Comparison of ENCODE assay signal across 1 cellular context in genomic region chr1:241551759-241552638, GRCh38.
TF ChIP-seq lines count a peak whose summit lies in the region.

No MANE protein-coding gene starts in this region.

TF ChIP-seq in K562, 482 proteins besides CTCF, POLR2A, EP300 and RAD21 (continued from another document and continues in another):
- TF ChIP-seq ZNF280B (CRISPR knock-in tag; IDR thresholded peaks at IDR 0.05), result no peak
- TF ChIP-seq ZNF184 (CRISPR knock-in tag; IDR thresholded peaks at IDR 0.05), result no peak
- peak in 1 of 2 experiments; percentile 75; a peak in 1 of 4 replicates for TF ChIP-seq ARNT (IDR thresholded peaks at IDR 0.05)
- TF ChIP-seq NR3C1 (CRISPR knock-in tag; IDR thresholded peaks at IDR 0.05), result no peak
- no peak for TF ChIP-seq TGIF2 (CRISPR knock-in tag; IDR thresholded peaks at IDR 0.05)
- TF ChIP-seq ZNF830 (CRISPR knock-in tag; IDR thresholded peaks at IDR 0.05), result no peak
- TF ChIP-seq GABPB1 (CRISPR knock-in tag; IDR thresholded peaks at IDR 0.05), result no peak
- no peak; the same call in 1 of the 2 replicates for TF ChIP-seq GATAD2B (IDR thresholded peaks at IDR 0.05; ENCODE audit: borderline replicate concordance)
- no peak for TF ChIP-seq PRPF4 (IDR thresholded peaks at IDR 0.05; ENCODE audit: insufficient read depth, low read depth, low read length, poor library complexity, severe bottlenecking)
- peak; percentile 58 for TF ChIP-seq VEZF1 (CRISPR knock-in tag; IDR thresholded peaks at IDR 0.05)
- no peak for TF ChIP-seq ZNF655 (CRISPR knock-in tag; IDR thresholded peaks at IDR 0.05)
- no peak for TF ChIP-seq FIP1L1 (IDR thresholded peaks at IDR 0.05; ENCODE audit: low read depth, low read length, poor library complexity, severe bottlenecking)
- TF ChIP-seq ZNF778 (CRISPR knock-in tag; IDR thresholded peaks at IDR 0.05), result no peak
- TF ChIP-seq ZNF24 (IDR thresholded peaks at IDR 0.05), result peak; percentile 78
- no peak for TF ChIP-seq TCF7L2 (IDR thresholded peaks at IDR 0.05; ENCODE audit: low read depth, low read length)
- no peak for TF ChIP-seq ZNF518B (CRISPR knock-in tag; IDR thresholded peaks at IDR 0.05)
- TF ChIP-seq POU5F1 (IDR thresholded peaks at IDR 0.05; ENCODE audit: borderline replicate concordance, low read depth, low read length, partially characterized antibody), result no peak
- TF ChIP-seq ZNF785 (CRISPR knock-in tag; IDR thresholded peaks at IDR 0.05), result no peak
- 0 out of 2 replicates have a peak, but pooled peaks have one; percentile 17 for TF ChIP-seq DEAF1 (CRISPR knock-in tag; IDR thresholded peaks at IDR 0.05)
- TF ChIP-seq MAFG (tag; conservative IDR thresholded peaks at IDR 0.05), result peak; percentile 48; the same call in 1 of the 2 replicates
- TF ChIP-seq BCL6 (CRISPR knock-in tag; IDR thresholded peaks at IDR 0.05), result no peak
- no peak for TF ChIP-seq ZNF740 (CRISPR knock-in tag; IDR thresholded peaks at IDR 0.05)
- TF ChIP-seq ZNF740 (tag; IDR thresholded peaks at IDR 0.05), result no peak
- TF ChIP-seq ESRRA (IDR thresholded peaks at IDR 0.05; ENCODE audit: borderline replicate concordance, low read depth), result peak; percentile 36; the same call in 1 of the 2 replicates
- TF ChIP-seq ZNF57 (CRISPR knock-in tag; IDR thresholded peaks at IDR 0.05), result no peak
- peak; percentile 95 for TF ChIP-seq NBN (IDR thresholded peaks at IDR 0.05; ENCODE audit: low read depth)
- no peak for TF ChIP-seq NFIX (CRISPR knock-in tag; IDR thresholded peaks at IDR 0.05; ENCODE audit: low read depth)
- no peak for TF ChIP-seq HSF4 (CRISPR knock-in tag; IDR thresholded peaks at IDR 0.05; ENCODE audit: borderline replicate concordance)
- TF ChIP-seq FOXK1 (CRISPR knock-in tag; IDR thresholded peaks at IDR 0.05; ENCODE audit: borderline replicate concordance), result no peak
- no peak for TF ChIP-seq STAG1 (CRISPR knock-in tag; IDR thresholded peaks at IDR 0.05; ENCODE audit: borderline replicate concordance)
- 0 out of 2 replicates have a peak, but pooled peaks have one; percentile 50 for TF ChIP-seq MAFK (IDR thresholded peaks at IDR 0.05; ENCODE audit: low read length)
- TF ChIP-seq DPF2 (IDR thresholded peaks at IDR 0.05), result peak; percentile 95
- TF ChIP-seq MECOM (CRISPR knock-in tag; IDR thresholded peaks at IDR 0.05), result peak; percentile 74; the same call in 1 of the 2 replicates
- TF ChIP-seq KAT7 (CRISPR knock-in tag; IDR thresholded peaks at IDR 0.05; ENCODE audit: borderline replicate concordance), result no peak
- peak; percentile 10; the same call in 1 of the 2 replicates for TF ChIP-seq PKNOX1 (IDR thresholded peaks at IDR 0.05)
- no peak for TF ChIP-seq E2F1 (CRISPR knock-in tag; IDR thresholded peaks at IDR 0.05)
- TF ChIP-seq U2AF2 (optimal IDR thresholded peaks at IDR 0.05; ENCODE audit: low read depth, low read length), result no peak
- no peak for TF ChIP-seq NR0B1 (IDR thresholded peaks at IDR 0.05; ENCODE audit: partially characterized antibody)
- TF ChIP-seq NR2C2 (CRISPR knock-in tag; IDR thresholded peaks at IDR 0.05), result no peak
- no peak for TF ChIP-seq NR2C2 (tag; IDR thresholded peaks at IDR 0.05)
- TF ChIP-seq ADNP (tag; IDR thresholded peaks at IDR 0.05), result no peak
- TF ChIP-seq ZNF124 (CRISPR knock-in tag; IDR thresholded peaks at IDR 0.05), result no peak
- no peak for TF ChIP-seq TARDBP (IDR thresholded peaks at IDR 0.05)
- TF ChIP-seq ETS1 (conservative IDR thresholded peaks at IDR 0.05; ENCODE audit: control insufficient read depth, low read depth, low read length), result no peak
- TF ChIP-seq USF2 (CRISPR knock-in tag; IDR thresholded peaks at IDR 0.05), result no peak
- TF ChIP-seq ZNF263 (CRISPR knock-in tag; IDR thresholded peaks at IDR 0.05; ENCODE audit: borderline replicate concordance), result no peak
- no peak for TF ChIP-seq ZNF277 (CRISPR knock-in tag; IDR thresholded peaks at IDR 0.05; ENCODE audit: borderline replicate concordance)
- no peak for TF ChIP-seq NUFIP1 (IDR thresholded peaks at IDR 0.05; ENCODE audit: partially characterized antibody)
- TF ChIP-seq ZNF174 (CRISPR knock-in tag; IDR thresholded peaks at IDR 0.05), result no peak
- no peak for TF ChIP-seq GTF2F1 (IDR thresholded peaks at IDR 0.05; ENCODE audit: low read depth, low read length)
